20 cellular contexts compared by ENCODE assay signal in genomic region chr10:61301560-61301959, GRCh38.
"Had no signal": no experiment of that assay in that cellular context is flagged by ENCODE, and none has a peak within 500 bp of the region (broad histone marks: within the 10 kb centered on the region; RNA-seq: fewer than 3 reads in every experiment).

No MANE protein-coding gene starts in this region.

- H3K27ac Mint-ChIP-seq: activated B cell treated with CpG ODN at 0.5 μM for 24 hours; activated CD8-positive, alpha-beta T cell treated with anti-CD3 and anti-CD28 coated beads for 36 hours; activated naive CD4-positive, alpha-beta T cell treated with anti-CD3 and anti-CD28 coated beads, Interleukin-2, amount 50 U/mL, for 24 hours; memory B cell; natural killer cell; stimulated activated naive CD8-positive, alpha-beta T cell treated with anti-CD3 and anti-CD28 coated beads, Interleukin-15, Interleukin-2, amounts not matched to agents 100 ng/mL and 50 ng/mL, for 24 hours; T-helper 2 cell treated with Interferon-gamma antibody and Interleukin-4, amounts not matched to agents 5 μg/mL and 100 μg/mL, for 36 hours had no signal

- H3K27ac ChIP-seq: body of pancreas, left ventricle myocardium inferior, prostate gland, upper lobe of left lung had no signal

- ATAC-seq: activated CD8-positive, alpha-beta T cell treated with anti-CD3 and anti-CD28 coated beads for 36 hours; activated T-cell treated with anti-CD3 and anti-CD28 coated beads, Interleukin-2, amount 50 U/mL, for 4 hours; body of pancreas; natural killer cell; right cardiac atrium had no signal

- H3K9me3 Mint-ChIP-seq: activated naive CD4-positive, alpha-beta T cell treated with anti-CD3 and anti-CD28 coated beads, Interleukin-2, amount 50 U/mL, for 24 hours had no signal

- H3K27me3 ChIP-seq: body of pancreas, upper lobe of left lung had no signal

- DNase-seq: activated B cell treated with CpG ODN at 0.5 μM for 24 hours; activated CD4-positive, alpha-beta T cell treated with anti-CD3 and anti-CD28 coated beads for 48 hours; activated CD8-positive, alpha-beta T cell treated with anti-CD3 and anti-CD28 coated beads for 36 hours; activated effector memory CD4-positive, alpha-beta T cell treated with anti-CD3 and anti-CD28 coated beads, Interleukin-2, amount 50 U/mL, for 16 hours; activated T-cell treated with anti-CD3 and anti-CD28 coated beads, Interleukin-2, amount 50 U/mL, for 4 hours; body of pancreas; central memory CD4-positive, alpha-beta T cell; cortex of kidney; effector CD8-positive, alpha-beta T cell; kidney; left ventricle myocardium inferior; natural killer cell; right cardiac atrium; upper lobe of left lung had no signal

- H3K4me3 Mint-ChIP-seq: activated B cell treated with CpG ODN at 0.5 μM for 24 hours; activated CD8-positive, alpha-beta T cell treated with anti-CD3 and anti-CD28 coated beads for 36 hours; activated naive CD4-positive, alpha-beta T cell treated with anti-CD3 and anti-CD28 coated beads, Interleukin-2, amount 50 U/mL, for 24 hours; activated T-cell treated with anti-CD3 and anti-CD28 coated beads, Interleukin-2, amount 50 U/mL, for 4 hours; memory B cell; natural killer cell; stimulated activated naive CD8-positive, alpha-beta T cell treated with anti-CD3 and anti-CD28 coated beads, Interleukin-15, Interleukin-2, amounts not matched to agents 100 ng/mL and 50 ng/mL, for 24 hours; T-helper 2 cell treated with Interferon-gamma antibody and Interleukin-4, amounts not matched to agents 5 μg/mL and 100 μg/mL, for 36 hours had no signal

- H3K36me3 Mint-ChIP-seq: activated naive CD4-positive, alpha-beta T cell treated with anti-CD3 and anti-CD28 coated beads, Interleukin-2, amount 50 U/mL, for 24 hours had no signal

- H3K4me3 ChIP-seq: body of pancreas, left ventricle myocardium inferior, prostate gland, smooth muscle cell, upper lobe of left lung had no signal

- H3K36me3 ChIP-seq: left ventricle myocardium inferior, prostate gland, upper lobe of left lung had no signal

- H3K27me3 Mint-ChIP-seq: activated B cell treated with CpG ODN at 0.5 μM for 24 hours, memory B cell had no signal

- H3K4me2 ChIP-seq: smooth muscle cell had no signal

- H3K9me3 ChIP-seq: prostate gland had no signal

- H3K4me1 ChIP-seq: body of pancreas, left ventricle myocardium inferior, prostate gland, upper lobe of left lung had no signal

- H3K4me1 Mint-ChIP-seq: activated B cell treated with CpG ODN at 0.5 μM for 24 hours; activated naive CD4-positive, alpha-beta T cell treated with anti-CD3 and anti-CD28 coated beads, Interleukin-2, amount 50 U/mL, for 24 hours; memory B cell; natural killer cell had no signal
